ENCODE assay signal across 9 cellular contexts in the genomic region with DNA sequence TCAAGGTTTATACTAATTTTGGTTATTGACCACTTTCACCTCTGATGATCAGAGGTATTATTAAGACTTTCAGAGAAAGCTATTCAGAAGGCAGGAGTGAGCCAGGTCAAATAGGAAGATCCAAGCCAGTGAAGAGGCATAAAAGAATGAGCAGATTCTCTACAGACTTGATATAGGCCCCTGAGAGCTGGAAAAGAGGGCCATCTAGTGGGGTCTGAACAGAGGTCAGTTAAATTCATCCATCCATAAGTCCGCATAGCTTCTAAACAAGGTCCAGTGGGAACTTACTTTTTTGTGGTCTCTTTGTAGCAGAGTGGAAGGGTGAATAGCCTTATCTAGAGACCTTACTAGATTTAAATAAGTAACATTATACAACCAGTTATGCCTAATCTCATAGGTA.
DNase-seq lines count a peak whose midpoint lies in the region; ATAC-seq and TF ChIP-seq lines count a peak whose summit lies in the region.
"Had no signal": no experiment of that assay in that cellular context is flagged by ENCODE, and none has a peak within 500 bp of the region (broad histone marks: within the 10 kb centered on the region; RNA-seq: fewer than 3 reads in every experiment).

No MANE protein-coding gene starts in this region.

- H3K27ac ChIP-seq in right atrium auricular region: no peak overlapping the region
- no peak overlapping the region for H3K27ac ChIP-seq in RWPE1
- no peak overlapping the region for H3K27ac ChIP-seq in uterus

- H3K9me3 ChIP-seq in right atrium auricular region: no peaks in the 10 kb centered on the region
- H3K9me3 ChIP-seq in uterus: no peaks in the 10 kb centered on the region

- H3K4me1 ChIP-seq in right atrium auricular region (no peaks in the 10 kb centered on the region), uterus (no peaks in the 10 kb centered on the region)

- ATAC-seq in Right ventricle myocardium superior (ENCODE audit: poor library complexity) (peak; percentile 29), GM21786 (IDR thresholded peaks at IDR 0.05; ENCODE audit: unreplicated experiment) (no peak)

- CTCF ChIA-PET in RWPE1 (lab: Yijun Ruan, JAX): interaction anchor here (0.5 kb wide), 1 partner anchor 1939 kb away, joined by 3 read pairs; no protein-coding TSS in a partner anchor

- H3K36me3 ChIP-seq in right atrium auricular region: no peaks in the 10 kb centered on the region
- no peaks in the 10 kb centered on the region for H3K36me3 ChIP-seq in uterus

- POLR2A ChIA-PET in RWPE1 (lab: Yijun Ruan, JAX; ENCODE audit: low non-redundant PET): no interaction called here

- TF ChIP-seq CTCF in right atrium auricular region (IDR thresholded peaks at IDR 0.05) (no peak), RWPE1 (conservative IDR thresholded peaks at IDR 0.05; ENCODE audit: low read depth) (0 out of 2 replicates have a peak, but pooled peaks have one; percentile 10), foreskin fibroblast (IDR thresholded peaks at IDR 0.05; ENCODE audit: low read depth, low read length) (peak; percentile 28), uterus (IDR thresholded peaks at IDR 0.05) (peak; percentile 21 to 26 (median 22))

- intact Hi-C loops in Right ventricle myocardium superior (cut with DNase I): no loop called here
- intact Hi-C loops in uterus (cut with DNase I; ENCODE audit: low total_unique reads): no loop called here

- H3K27me3 ChIP-seq in right atrium auricular region (no peaks in the 10 kb centered on the region), uterus (no peaks in the 10 kb centered on the region)

- no peak for TF ChIP-seq POLR2A in uterus (IDR thresholded peaks at IDR 0.05)

- no peak overlapping the region for H3K4me3 ChIP-seq in right atrium auricular region
- no peak overlapping the region for H3K4me3 ChIP-seq in foreskin fibroblast (ENCODE audit: low read depth in 1 of 2, low read length in 2 of 2)
- H3K4me3 ChIP-seq in uterus: no peak overlapping the region

- DNase-seq in Right ventricle myocardium superior (no peak), right atrium auricular region (ENCODE audit: low spot score) (no peak), RWPE1 (ENCODE audit: low spot score) (no peak), foreskin fibroblast (peak in 1 of 2 donors; percentile 7), uterus (peak in 1 of 2 donors; percentile 19), NCI-H2171 (lab: John Stamatoyannopoulos, UW) (no peak)
- no peak for DNase-seq in activated CD8-positive, alpha-beta memory T cell treated with anti-CD3 and anti-CD28 coated beads, Interleukin-2, amount 50 U/mL, for 48 hours
- DNase-seq: CD8-positive, alpha-beta memory T cell had no signal

Comparison
In these comparisons a context has a peak if more than half of its experiments do, and no peak if none do; other contexts are left out.
1. CTCF ChIP-seq: peak in RWPE1 (single experiment), foreskin fibroblast (single experiment) and uterus (4 of 4); none in right atrium auricular region (0 of 2).